ENCODE assay signal across 25 cellular contexts in the genomic region with DNA sequence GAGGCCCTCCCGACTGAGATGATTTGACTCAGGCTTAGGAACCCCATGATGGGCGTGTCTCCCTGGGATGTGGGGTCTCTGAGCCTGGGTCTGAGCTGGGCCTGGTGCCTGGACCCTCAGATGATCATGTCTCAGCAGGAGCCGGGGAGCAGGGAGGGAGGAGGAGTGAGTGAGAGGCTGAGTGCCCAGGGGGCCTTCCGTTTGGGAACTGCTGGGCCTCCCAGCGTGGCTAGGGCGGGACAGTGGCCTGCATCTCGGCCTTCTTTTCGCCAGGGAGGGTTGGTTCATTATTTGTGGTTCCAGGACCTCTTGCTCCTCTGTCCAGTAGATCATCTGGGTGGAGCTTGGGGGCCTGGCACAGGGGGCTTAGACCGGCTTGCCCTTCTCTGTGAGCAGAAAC. TPM values are rescaled to one million over a fixed set of nuclear protein-coding genes. Genes with fewer than 3 reads are reported as not detected.
"Had no signal": no experiment of that assay in that cellular context is flagged by ENCODE, and none has a peak within 500 bp of the region (broad histone marks: within the 10 kb centered on the region; RNA-seq: fewer than 3 reads in every experiment).

No MANE protein-coding gene starts in this region.

- H3K79me2 ChIP-seq: parathyroid adenoma had no signal

- H3K9me3 Mint-ChIP-seq: activated B cell treated with CpG ODN at 0.5 μM for 24 hours; activated CD4-positive, alpha-beta memory T cell treated with anti-CD3 and anti-CD28 coated beads for 36 hours; activated naive CD8-positive, alpha-beta T cell treated with anti-CD3 and anti-CD28 coated beads, Interleukin-2, amount 10 ng/mL, durations not matched to agents 7 days and 5 days; endodermal cell; mesothelial cell of epicardium; naive thymus-derived CD8-positive, alpha-beta T cell; T-helper 1 cell treated with Interleukin-12 subunit alpha and Interleukin-12 subunit beta and Interleukin-4 antibody, amounts not matched to agents 30 μg/mL and 1 μg/mL, for 36 hours had no signal

- H3K9ac ChIP-seq: parathyroid adenoma had no signal

- H3K36me3 ChIP-seq: cardiac muscle cell, esophagus squamous epithelium, gastroesophageal sphincter, heart left ventricle, neutrophil, right lobe of liver had no signal

- H3K9me3 ChIP-seq: esophagus squamous epithelium, gastroesophageal sphincter, heart left ventricle, neutrophil, right lobe of liver had no signal

- ATAC-seq: gastroesophageal sphincter; heart left ventricle; left ventricle myocardium superior; naive thymus-derived CD8-positive, alpha-beta T cell; right lobe of liver had no signal

- H3K4me3 Mint-ChIP-seq: activated B cell treated with CpG ODN at 0.5 μM for 24 hours; activated CD4-positive, alpha-beta memory T cell treated with anti-CD3 and anti-CD28 coated beads for 36 hours; activated CD4-positive, alpha-beta T cell treated with anti-CD3 and anti-CD28 coated beads for 36 hours; activated naive CD8-positive, alpha-beta T cell treated with anti-CD3 and anti-CD28 coated beads, Interleukin-2, amount 10 ng/mL, durations not matched to agents 7 days and 5 days; endodermal cell; mesothelial cell of epicardium; naive thymus-derived CD8-positive, alpha-beta T cell; T-helper 1 cell treated with Interleukin-12 subunit alpha and Interleukin-12 subunit beta and Interleukin-4 antibody, amounts not matched to agents 30 μg/mL and 1 μg/mL, for 36 hours had no signal

- H3K27ac ChIP-seq: cardiac muscle cell, gastroesophageal sphincter, heart left ventricle, neutrophil, parathyroid adenoma, right lobe of liver had no signal

- H3K27me3 ChIP-seq: cardiac muscle cell had no signal

- H3K4me3 ChIP-seq: cardiac muscle cell, esophagus squamous epithelium, gastroesophageal sphincter, heart left ventricle, right lobe of liver had no signal

- H3K4me1 Mint-ChIP-seq: activated B cell treated with CpG ODN at 0.5 μM for 24 hours; activated CD4-positive, alpha-beta T cell treated with anti-CD3 and anti-CD28 coated beads for 36 hours; activated naive CD8-positive, alpha-beta T cell treated with anti-CD3 and anti-CD28 coated beads, Interleukin-2, amount 10 ng/mL, durations not matched to agents 7 days and 5 days; naive thymus-derived CD8-positive, alpha-beta T cell had no signal

- H3K27ac Mint-ChIP-seq: activated B cell treated with CpG ODN at 0.5 μM for 24 hours; activated CD4-positive, alpha-beta memory T cell treated with anti-CD3 and anti-CD28 coated beads for 36 hours; activated CD4-positive, alpha-beta T cell treated with anti-CD3 and anti-CD28 coated beads for 36 hours; activated naive CD8-positive, alpha-beta T cell treated with anti-CD3 and anti-CD28 coated beads, Interleukin-2, amount 10 ng/mL, durations not matched to agents 7 days and 5 days; endodermal cell; mesothelial cell of epicardium; naive thymus-derived CD8-positive, alpha-beta T cell; T-helper 1 cell treated with Interleukin-12 subunit alpha and Interleukin-12 subunit beta and Interleukin-4 antibody, amounts not matched to agents 30 μg/mL and 1 μg/mL, for 36 hours had no signal

- H3K36me3 Mint-ChIP-seq: activated CD4-positive, alpha-beta memory T cell treated with anti-CD3 and anti-CD28 coated beads for 36 hours; activated naive CD8-positive, alpha-beta T cell treated with anti-CD3 and anti-CD28 coated beads, Interleukin-2, amount 10 ng/mL, durations not matched to agents 7 days and 5 days; mesothelial cell of epicardium; naive thymus-derived CD8-positive, alpha-beta T cell had no signal

- H3K4me1 ChIP-seq: parathyroid adenoma, right lobe of liver had no signal

- H2AFZ ChIP-seq: parathyroid adenoma had no signal

- DNase-seq: activated B cell treated with CpG ODN at 0.5 μM for 24 hours; activated naive CD4-positive, alpha-beta T cell treated with Interleukin-2 at 50 U/mL for 16 hours; activated naive CD8-positive, alpha-beta T cell treated with anti-CD3 and anti-CD28 coated beads, Interleukin-2, amount 10 ng/mL, durations not matched to agents 7 days and 5 days; amygdala; cortex of kidney; endodermal cell; esophagus squamous epithelium; heart left ventricle; left ventricle myocardium superior; naive thymus-derived CD8-positive, alpha-beta T cell; right lobe of liver; small intestine; stimulated activated CD4-positive, alpha-beta T cell treated with anti-CD3 and anti-CD28 coated beads, Interleukin-4, amount 100 ng/mL, for 1 hour; T1000 had no signal

RNA-seq across cellular contexts. Expression of a gene that starts 5.6 kb away (rescaled TPM):
- total RNA-seq: activated B cell treated with CpG ODN at 0.5 μM for 24 hours; activated naive CD8-positive, alpha-beta T cell treated with anti-CD3 and anti-CD28 coated beads, Interleukin-2, amount 10 ng/mL, durations not matched to agents 7 days and 5 days; cerebellum; naive thymus-derived CD8-positive, alpha-beta T cell; right lobe of liver had no signal

RNA-seq across cellular contexts. Expression of a gene that starts 50.2 kb away (rescaled TPM):
- total RNA-seq: activated B cell treated with CpG ODN at 0.5 μM for 24 hours; activated CD4-positive, alpha-beta memory T cell treated with anti-CD3 and anti-CD28 coated beads for 36 hours; activated CD4-positive, alpha-beta T cell treated with anti-CD3 and anti-CD28 coated beads for 36 hours; activated naive CD8-positive, alpha-beta T cell treated with anti-CD3 and anti-CD28 coated beads, Interleukin-2, amount 10 ng/mL, durations not matched to agents 7 days and 5 days; cerebellum; endodermal cell; esophagus squamous epithelium; heart left ventricle; left ventricle myocardium superior; mammary epithelial cell; naive thymus-derived CD8-positive, alpha-beta T cell; right lobe of liver; ureter had no signal
